In genomic region chr16:74667215-74667765, GRCh38 we compare ENCODE assay signal across 8 cellular contexts. TPM values are rescaled to one million over a fixed set of nuclear protein-coding genes. Genes with fewer than 3 reads are reported as not detected.
DNase-seq lines count a peak whose midpoint lies in the region; ATAC-seq, FAIRE-seq and TF ChIP-seq lines count a peak whose summit lies in the region.

No MANE protein-coding gene starts in this region.

- DNase-seq in cardiac muscle cell (ENCODE audit: low read depth in 1 of 2, low spot score in 1 of 2): peak; percentile 34 to 71
- no peak for DNase-seq in cardiac septum (ENCODE audit: low spot score)
- peak; percentile 57 for DNase-seq in SHP77 treated with DMSO at 0.1 percent for 48 hours (lab: John Stamatoyannopoulos, UW)
- peak in 1 of 2 donors; percentile 24 for DNase-seq in breast epithelium (ENCODE audit: low spot score in 2 of 2)
- DNase-seq in kidney: peak; percentile 75
- DNase-seq in stimulated activated CD4-positive, alpha-beta T cell treated with anti-CD3 and anti-CD28 coated beads, Interleukin-15, amount 100 ng/mL, for 24 hours: peak; percentile 61
- no peak for DNase-seq in D721Med (ENCODE audit: insufficient read length, low spot score)

- intact Hi-C loops in cardiac septum (cut with DNase I): no loop called here
- intact Hi-C loops in breast epithelium (cut with DNase I; ENCODE audit: low total_unique reads): no loop called here
- intact Hi-C loops in kidney (cut with DNase I): no loop called here

- peaks cover 12% of the 10 kb centered on the region for H3K36me3 ChIP-seq in cardiac muscle cell
- no peaks in the 10 kb centered on the region for H3K36me3 ChIP-seq in breast epithelium
- H3K36me3 ChIP-seq in kidney (ENCODE audit: control insufficient read depth in 1 of 2, insufficient read depth in 2 of 2, low read length in 2 of 2): peaks cover 10 to 13% of the 10 kb centered on the region in 2 donors

- no peak for FAIRE-seq in kidney (lab: Jason Lieb, UNC)
- FAIRE-seq in D721Med (lab: Jason Lieb, UNC): no peak

- H3K9ac ChIP-seq in kidney (ENCODE audit: low read length in 2 of 2): peak overlapping the region; percentile 57 to 65

- H3K4me3 ChIP-seq in cardiac muscle cell: peak overlapping the region; percentile 95
- peak overlapping the region; percentile 90 to 95 (median 91) for H3K4me3 ChIP-seq in breast epithelium
- peak overlapping the region; percentile 79 to 91 for H3K4me3 ChIP-seq in kidney (ENCODE audit: low read length in 2 of 2)

- TF ChIP-seq POLR2A in breast epithelium (IDR thresholded peaks at IDR 0.05): no peak

- H3K4me1 ChIP-seq in cardiac muscle cell (ENCODE audit: low read depth) (no peaks in the 10 kb centered on the region), breast epithelium (peaks cover 0 to 4% of the 10 kb centered on the region in 2 donors), kidney (ENCODE audit: control insufficient read depth in 1 of 2, insufficient read depth in 1 of 2, low read depth in 1 of 2, low read length in 2 of 2) (no peaks in the 10 kb centered on the region)

- no peak for TF ChIP-seq CTCF in cardiac muscle cell (IDR thresholded peaks at IDR 0.05; ENCODE audit: low read depth, low read length)
- TF ChIP-seq CTCF in breast epithelium (IDR thresholded peaks at IDR 0.05): no peak
- no peak for TF ChIP-seq CTCF in kidney (IDR thresholded peaks at IDR 0.05; ENCODE audit: borderline replicate concordance, extremely low read depth, insufficient read depth)
- TF ChIP-seq CTCF in D721Med (IDR thresholded peaks at IDR 0.05; ENCODE audit: insufficient read depth, missing control alignments): no peak

- H3K27ac ChIP-seq in cardiac muscle cell (peak overlapping the region; percentile 41), breast epithelium (peak overlapping the region in 1 of 2 donors; percentile 21), kidney (ENCODE audit: low read depth in 2 of 2, low read length in 2 of 2) (no peak overlapping the region)

- H3K27me3 ChIP-seq in cardiac muscle cell (peaks cover 2% of the 10 kb centered on the region), breast epithelium (no peaks in the 10 kb centered on the region)

- ATAC-seq in HG02973 (IDR thresholded peaks at IDR 0.05; ENCODE audit: unreplicated experiment): no peak

- H3K9me3 ChIP-seq in cardiac muscle cell (ENCODE audit: low read depth): no peaks in the 10 kb centered on the region
- no peaks in the 10 kb centered on the region for H3K9me3 ChIP-seq in breast epithelium
- H3K9me3 ChIP-seq in kidney (ENCODE audit: control insufficient read depth in 1 of 2, low read length in 2 of 2): no peaks in the 10 kb centered on the region

RNA-seq across cellular contexts. Expression of gene RFWD3, which starts 0.6 kb away (rescaled TPM):
- total RNA-seq in cardiac muscle cell (10.9 and 11.1 TPM in 2 replicates), cardiac septum (5.8 TPM), breast epithelium (10 to 100 TPM; 11.0 to 23.6 (median 18.7) TPM), kidney (26.0 TPM)
- polyA plus RNA-seq in cardiac muscle cell (8.2 and 12.4 TPM in 2 replicates), kidney (ENCODE audit: insufficient read depth, low read depth, low replicate concordance) (5.8 TPM)

RNA-seq across cellular contexts. Expression of gene MLKL, which starts 33.4 kb away (rescaled TPM):
- total RNA-seq in cardiac muscle cell (0.18 and 0.32 TPM in 2 replicates), cardiac septum (4.9 TPM), breast epithelium (10 to 100 TPM; 13.3 to 22.6 (median 14.9) TPM), kidney (19.4 TPM)
- polyA plus RNA-seq in cardiac muscle cell (not detected in 2 replicates), kidney (ENCODE audit: insufficient read depth, low read depth, low replicate concordance) (7.3 TPM)

Comparison
In these comparisons a context has a peak if more than half of its experiments do, and no peak if none do; other contexts are left out.
1. DNase-seq: peak in cardiac muscle cell (2 of 2), SHP77 treated with DMSO at 0.1 percent for 48 hours (single experiment), kidney (single experiment) and stimulated activated CD4-positive, alpha-beta T cell treated with anti-CD3 and anti-CD28 coated beads, Interleukin-15, amount 100 ng/mL, for 24 hours (single experiment); none in cardiac septum (single experiment) and D721Med (single experiment).
2. Peak in every context shown above with its lines, with median percentiles within 50 percentile points of each other: H3K4me3 ChIP-seq.